Comparison of ENCODE assay signal across 18 cellular contexts in genomic region chr20:44722990-44723389, GRCh38. TPM values are rescaled to one million over a fixed set of nuclear protein-coding genes. Genes with fewer than 3 reads are reported as not detected.
DNase-seq lines count a peak whose midpoint lies in the region; ATAC-seq, FAIRE-seq and TF ChIP-seq lines count a peak whose summit lies in the region.
"Had no signal": no experiment of that assay in that cellular context is flagged by ENCODE, and none has a peak within 500 bp of the region (broad histone marks: within the 10 kb centered on the region; RNA-seq: fewer than 3 reads in every experiment).

No MANE protein-coding gene starts in this region.

- no peak overlapping the region for H2BK5ac ChIP-seq in mesenchymal stem cell (ENCODE audit: low read depth, low read length, poor library complexity, severe bottlenecking)

- H3K4me3 ChIP-seq in right cardiac atrium (ENCODE audit: low read length), result no peak overlapping the region
- H3K4me3 ChIP-seq in ascending aorta, result no peak overlapping the region
- H3K4me3 ChIP-seq in mesenchymal stem cell (ENCODE audit: insufficient read depth in 1 of 2, low read depth in 1 of 2, low read length in 2 of 2), result no peak overlapping the region
- no peak overlapping the region for H3K4me3 ChIP-seq in vagina

- no peak overlapping the region for H3K14ac ChIP-seq in mesenchymal stem cell (ENCODE audit: low read length in 2 of 2)

- no peak overlapping the region for H3K23ac ChIP-seq in mesenchymal stem cell (ENCODE audit: low read length in 2 of 2)

- WGBS in right cardiac atrium, result 83% methylated on average over 2 of the region's 2 CpGs
- 76% methylated on average over 2 of the region's 2 CpGs for whole genome bisulfite sequencing in mesenchymal stem cell

- H3K79me1 ChIP-seq in mesenchymal stem cell (replicated peaks; ENCODE audit: low read length, poor library complexity, severe bottlenecking), result no peaks in the 10 kb centered on the region

- H4K8ac ChIP-seq in mesenchymal stem cell (ENCODE audit: low read length), result no peak overlapping the region

- peak overlapping the region; percentile 54 for H3K9ac ChIP-seq in mesenchymal stem cell (ENCODE audit: low read length)

- H3K27ac ChIP-seq in right cardiac atrium (ENCODE audit: low read length), result no peak overlapping the region
- peak overlapping the region; percentile 12 to 54 for H3K27ac ChIP-seq in ascending aorta
- H3K27ac ChIP-seq in mesenchymal stem cell (ENCODE audit: low read length, poor library complexity, severe bottlenecking), result no peak overlapping the region
- H3K27ac ChIP-seq in vagina, result peak overlapping the region; percentile 92

- no peak overlapping the region for H3K18ac ChIP-seq in mesenchymal stem cell (ENCODE audit: low read depth in 1 of 2, low read length in 2 of 2)

- no peak for TF ChIP-seq POLR2A in vagina (IDR thresholded peaks at IDR 0.05)

- peak overlapping the region; percentile 57 for H2AK5ac ChIP-seq in mesenchymal stem cell (ENCODE audit: low read length, severe bottlenecking)

- no peak for FAIRE-seq in GM19239 (lab: Jason Lieb, UNC)
- FAIRE-seq: A204.1 had no signal

- H2BK12ac ChIP-seq in mesenchymal stem cell (ENCODE audit: low read length in 2 of 2), result peak overlapping the region in 1 of 2 experiments; percentile 21

- TF ChIP-seq CTCF in ascending aorta (IDR thresholded peaks at IDR 0.05) (no peak), vagina (IDR thresholded peaks at IDR 0.05) (no peak)

- intact Hi-C loops in Right ventricle myocardium inferior (cut with DNase I), result no loop called here
- intact Hi-C loops in right cardiac atrium (cut with DNase I), result no loop called here
- intact Hi-C loops in ascending aorta (cut with DNase I), result no loop called here
- intact Hi-C loops in vagina (cut with DNase I), result no loop called here

- H3K27me3 ChIP-seq in right cardiac atrium (ENCODE audit: control insufficient read depth, insufficient read depth) (no peaks in the 10 kb centered on the region), ascending aorta (no peaks in the 10 kb centered on the region), mesenchymal stem cell (ENCODE audit: control insufficient read depth in 1 of 2, insufficient read depth in 1 of 2, low read length in 2 of 2) (no peaks in the 10 kb centered on the region), vagina (no peaks in the 10 kb centered on the region)

- H3K36me3 ChIP-seq in ascending aorta, result peaks cover 5 to 8% of the 10 kb centered on the region in 2 donors
- peaks cover 0 to 90% of the 10 kb centered on the region in 2 experiments for H3K36me3 ChIP-seq in mesenchymal stem cell (ENCODE audit: control insufficient read depth in 1 of 2, insufficient read depth in 2 of 2, low read depth in 1 of 2, low read length in 2 of 2)
- no peaks in the 10 kb centered on the region for H3K36me3 ChIP-seq in vagina

- H4K91ac ChIP-seq in mesenchymal stem cell (ENCODE audit: low read length), result no peak overlapping the region

- H2BK15ac ChIP-seq in mesenchymal stem cell (ENCODE audit: low read depth, poor library complexity, severe bottlenecking), result no peak overlapping the region

- ATAC-seq in Right ventricle myocardium inferior (no peak), right cardiac atrium (no peak)

- no peak overlapping the region for H2AFZ ChIP-seq in mesenchymal stem cell (ENCODE audit: low read depth, low read length)

- peak; percentile 9 for DNase-seq in Right ventricle myocardium inferior (ENCODE audit: missing footprints)
- no peak for DNase-seq in right cardiac atrium
- no peak for DNase-seq in ascending aorta (ENCODE audit: low spot score in 2 of 2)
- DNase-seq in mesenchymal stem cell, result no peak
- DNase-seq in vagina (ENCODE audit: extremely low spot score in 2 of 2), result no peak
- no peak for DNase-seq in stimulated activated CD4-positive, alpha-beta T cell treated with anti-CD3 and anti-CD28 coated beads, Interleukin-1b, Interleukin-23, amount 100 ng/mL, for 48 hours
- DNase-seq in A172 (ENCODE audit: low spot score), result no peak
- DNase-seq in GM19239 (ENCODE audit: insufficient read length, low spot score), result no peak
- DNase-seq: COR-L47, DMS153, EL, H9, NCI-H1417 treated with DMSO at 0.1 percent for 48 hours, NCI-H1930, NCI-H69 had no signal

- no peak overlapping the region for H2BK120ac ChIP-seq in mesenchymal stem cell (ENCODE audit: low read depth, low read length)

- H3K4me1 ChIP-seq in right cardiac atrium (ENCODE audit: control insufficient read depth, insufficient read depth, low read length) (peaks cover 4% of the 10 kb centered on the region), ascending aorta (peaks cover 18 to 24% of the 10 kb centered on the region in 2 donors), mesenchymal stem cell (ENCODE audit: control insufficient read depth, insufficient read depth, low read depth, low read length) (peaks cover 12% of the 10 kb centered on the region), vagina (peaks cover 27% of the 10 kb centered on the region)

- no peak overlapping the region for H3K4ac ChIP-seq in mesenchymal stem cell (ENCODE audit: low read depth in 1 of 2, low read length in 2 of 2)

- no peak overlapping the region for H3K4me2 ChIP-seq in mesenchymal stem cell (ENCODE audit: low read length, poor library complexity, severe bottlenecking)

- no peaks in the 10 kb centered on the region for H3K9me3 ChIP-seq in right cardiac atrium (ENCODE audit: control insufficient read depth, low read length)
- H3K9me3 ChIP-seq in ascending aorta, result no peaks in the 10 kb centered on the region
- no peaks in the 10 kb centered on the region for H3K9me3 ChIP-seq in mesenchymal stem cell (ENCODE audit: control insufficient read depth, low read length)
- H3K9me3 ChIP-seq in vagina, result no peaks in the 10 kb centered on the region

RNA-seq across cellular contexts. Expression of gene CCN5, which starts 7.8 kb away (rescaled TPM):
- total RNA-seq in Right ventricle myocardium inferior (13.6 TPM), right cardiac atrium (100 to 1,000 TPM in 1 of 4 donors, 10 to 100 TPM in 3; 85.2 to 292 (median 98.2) TPM), ascending aorta (377 TPM), vagina (134 TPM)
- polyA plus RNA-seq in right cardiac atrium, result 102 TPM
- 0.10 TPM for polyA plus RNA-seq in mesenchymal stem cell (2013, experiment 1 of 2)
- polyA plus RNA-seq in mesenchymal stem cell (2013, experiment 2 of 2), result 0.07 TPM
- total RNA-seq in A172 (2014; rRNA removed; shearing (Covaris generic)), result not detected in 2 replicates
- total RNA-seq: H9, RPMI7951 had no signal
- polyA plus RNA-seq: IgD-negative memory B cell had no signal

RNA-seq across cellular contexts. Expression of gene KCNK15, which starts 22.7 kb away (rescaled TPM):
- total RNA-seq in Right ventricle myocardium inferior, result 0.32 TPM
- 1 to 10 TPM in 3 of 4 donors, under 1 TPM in 1; 0.65 to 1.3 (median 1.1) TPM for total RNA-seq in right cardiac atrium
- 0.70 TPM for polyA plus RNA-seq in right cardiac atrium
- total RNA-seq in ascending aorta, result 62.6 TPM
- not detected for polyA plus RNA-seq in mesenchymal stem cell (2013, experiment 1 of 2)
- not detected for polyA plus RNA-seq in mesenchymal stem cell (2013, experiment 2 of 2)
- 1.5 TPM for total RNA-seq in vagina
- total RNA-seq in A172 (2014; rRNA removed; shearing (Covaris generic)), result 0.62 TPM in 1 of 2 replicates, not detected in the other
- total RNA-seq: RPMI7951 had no signal
- polyA plus RNA-seq: IgD-negative memory B cell had no signal

Comparison
In these comparisons a context has a peak if more than half of its experiments do, and no peak if none do; other contexts are left out.
1. H3K27ac ChIP-seq: peak in ascending aorta (2 of 2) and vagina (single experiment); none in right cardiac atrium (single experiment) and mesenchymal stem cell (single experiment).
2. RNA of gene CCN5, which starts 7.8 kb away (total RNA-seq): 377 TPM in ascending aorta (single experiment), 134 TPM in vagina (single experiment), 85.2 to 292 TPM in right cardiac atrium and 13.6 TPM in Right ventricle myocardium inferior (single experiment); not detected in A172; every median in the first group is over 10 times any median in the second.
3. RNA of gene KCNK15, which starts 22.7 kb away (total RNA-seq): 62.6 TPM in ascending aorta (single experiment); 1.5 TPM in vagina (single experiment), 0.65 to 1.3 TPM in right cardiac atrium, 0.32 TPM in Right ventricle myocardium inferior (single experiment) and 0.62 TPM in A172; every median in the first group is over 10 times any median in the second.